9 cellular contexts compared by ENCODE assay signal in genomic region chr11:73386026-73386425, GRCh38. TPM values are rescaled to one million over a fixed set of nuclear protein-coding genes. Genes with fewer than 3 reads are reported as not detected.
DNase-seq lines count a peak whose midpoint lies in the region; ATAC-seq and TF ChIP-seq lines count a peak whose summit lies in the region.
"Had no signal": no experiment of that assay in that cellular context is flagged by ENCODE, and none has a peak within 500 bp of the region (broad histone marks: within the 10 kb centered on the region; RNA-seq: fewer than 3 reads in every experiment).

No MANE protein-coding gene starts in this region.

- no peaks in the 10 kb centered on the region for H3K9me2 ChIP-seq in OCI-LY1 (ENCODE audit: low read depth, low read length)

- peak overlapping the region; percentile 21; the same call in 1 of the 2 replicates for H3K4me2 ChIP-seq in OCI-LY1 (ENCODE audit: low read length)

- ATAC-seq in stimulated activated naive B cell treated with anti-CD40 and anti-IgM and Interleukin-4, amounts not matched to agents 10 μg/mL and 1 μg/mL and 100 μg/mL, for 72 hours (replicated peaks): peak; percentile 33 to 45

- no peak for TF ChIP-seq POLR2A in esophagus squamous epithelium (IDR thresholded peaks at IDR 0.05)

- H3K4me1 ChIP-seq in OCI-LY1 (ENCODE audit: insufficient read depth, low read length, severe bottlenecking) (peaks cover 74% of the 10 kb centered on the region), esophagus squamous epithelium (peaks cover 48 to 87% (median 52%) of the 10 kb centered on the region in 3 donors)

- H3K27ac ChIP-seq in OCI-LY1 (ENCODE audit: low read depth, low read length, poor library complexity, severe bottlenecking) (peak overlapping the region; percentile 88), esophagus squamous epithelium (peak overlapping the region in 3 of 4 donors; percentile 27 to 82 (median 44))

- peak overlapping the region; percentile 75 for H3K27ac Mint-ChIP-seq in T-helper 2 cell treated with Interferon-gamma antibody and Interleukin-4, amounts not matched to agents 5 μg/mL and 100 μg/mL, for 36 hours
- peak overlapping the region; percentile 98 for H3K27ac Mint-ChIP-seq in stimulated activated naive B cell treated with anti-CD40 and anti-IgM and Interleukin-4, amounts not matched to agents 10 μg/mL and 1 μg/mL and 100 μg/mL, for 72 hours

- H3K4me3 ChIP-seq in OCI-LY1 (ENCODE audit: low read depth, low read length, poor library complexity, severe bottlenecking): no peak overlapping the region
- no peak overlapping the region for H3K4me3 ChIP-seq in esophagus squamous epithelium

- H3K36me3 Mint-ChIP-seq in T-helper 2 cell treated with Interferon-gamma antibody and Interleukin-4, amounts not matched to agents 5 μg/mL and 100 μg/mL, for 36 hours (ENCODE audit: low read depth): peaks cover 6% of the 10 kb centered on the region
- H3K36me3 Mint-ChIP-seq in stimulated activated naive B cell treated with anti-CD40 and anti-IgM and Interleukin-4, amounts not matched to agents 10 μg/mL and 1 μg/mL and 100 μg/mL, for 72 hours: peaks cover 39 to 66% of the 10 kb centered on the region in 2 donors

- H3F3A ChIP-seq in OCI-LY1 (ENCODE audit: insufficient read depth, low read length): no peaks in the 10 kb centered on the region

- H3K27me3 ChIP-seq in OCI-LY1 (ENCODE audit: insufficient read depth, low read length) (no peaks in the 10 kb centered on the region), esophagus squamous epithelium (no peaks in the 10 kb centered on the region)

- H3K9me3 ChIP-seq in OCI-LY1 (ENCODE audit: low read length) (no peaks in the 10 kb centered on the region), esophagus squamous epithelium (no peaks in the 10 kb centered on the region)

- 68 to 72% methylated on average over 4 to 8 of the region's 8 CpGs for WGBS in esophagus squamous epithelium, 2 donors

- no peaks in the 10 kb centered on the region for H3K9me3 Mint-ChIP-seq in T-helper 2 cell treated with Interferon-gamma antibody and Interleukin-4, amounts not matched to agents 5 μg/mL and 100 μg/mL, for 36 hours
- H3K9me3 Mint-ChIP-seq in stimulated activated naive B cell treated with anti-CD40 and anti-IgM and Interleukin-4, amounts not matched to agents 10 μg/mL and 1 μg/mL and 100 μg/mL, for 72 hours: no peaks in the 10 kb centered on the region

- H3K36me3 ChIP-seq in OCI-LY1 (ENCODE audit: insufficient read depth, low read length) (no peaks in the 10 kb centered on the region), esophagus squamous epithelium (peaks cover 0 to 7% (median 0%) of the 10 kb centered on the region in 3 donors)

- peaks cover 57% of the 10 kb centered on the region for H3K4me1 Mint-ChIP-seq in T-helper 2 cell treated with Interferon-gamma antibody and Interleukin-4, amounts not matched to agents 5 μg/mL and 100 μg/mL, for 36 hours (ENCODE audit: low read depth)
- peaks cover 84 to 100% of the 10 kb centered on the region in 2 donors for H3K4me1 Mint-ChIP-seq in stimulated activated naive B cell treated with anti-CD40 and anti-IgM and Interleukin-4, amounts not matched to agents 10 μg/mL and 1 μg/mL and 100 μg/mL, for 72 hours

- no peaks in the 10 kb centered on the region for H3K79me2 ChIP-seq in OCI-LY1 (ENCODE audit: insufficient read depth, low read length)

- no peaks in the 10 kb centered on the region for H4K20me1 ChIP-seq in OCI-LY1 (ENCODE audit: insufficient read depth, low read length)

- no peak for DNase-seq in T-helper 2 cell treated with Interferon-gamma antibody and Interleukin-4, amounts not matched to agents 5 μg/mL and 100 μg/mL, for 36 hours (ENCODE audit: low spot score)
- DNase-seq in T-helper 2 cell (no peak), esophagus squamous epithelium (lab: John Stamatoyannopoulos, UW) (no peak), NCI-H345 (lab: John Stamatoyannopoulos, UW) (no peak), NCI-H1930 (lab: John Stamatoyannopoulos, UW) (no peak)
- peak; percentile 68 for DNase-seq in stimulated activated naive B cell treated with anti-CD40 and anti-IgM and Interleukin-4, amounts not matched to agents 10 μg/mL and 1 μg/mL and 100 μg/mL, for 72 hours
- no peak for DNase-seq in stimulated activated naive CD4-positive, alpha-beta T cell (lab: John Stamatoyannopoulos, UW)
- DNase-seq: small intestine had no signal

- TF ChIP-seq CTCF in OCI-LY1 (IDR thresholded peaks at IDR 0.05; ENCODE audit: low read length) (no peak), esophagus squamous epithelium (IDR thresholded peaks at IDR 0.05) (no peak)

- no peaks in the 10 kb centered on the region for H3K27me3 Mint-ChIP-seq in T-helper 2 cell treated with Interferon-gamma antibody and Interleukin-4, amounts not matched to agents 5 μg/mL and 100 μg/mL, for 36 hours (ENCODE audit: low read depth)
- H3K27me3 Mint-ChIP-seq in stimulated activated naive B cell treated with anti-CD40 and anti-IgM and Interleukin-4, amounts not matched to agents 10 μg/mL and 1 μg/mL and 100 μg/mL, for 72 hours: no peaks in the 10 kb centered on the region

- intact Hi-C loops in esophagus squamous epithelium (cut with DNase I): no loop called here

- H2AFZ ChIP-seq in OCI-LY1 (ENCODE audit: low read length): no peak overlapping the region

- peak overlapping the region; percentile 58 for H3K4me3 Mint-ChIP-seq in T-helper 2 cell treated with Interferon-gamma antibody and Interleukin-4, amounts not matched to agents 5 μg/mL and 100 μg/mL, for 36 hours
- H3K4me3 Mint-ChIP-seq in stimulated activated naive B cell treated with anti-CD40 and anti-IgM and Interleukin-4, amounts not matched to agents 10 μg/mL and 1 μg/mL and 100 μg/mL, for 72 hours: peak overlapping the region; percentile 78 to 83

- H3K9ac ChIP-seq in OCI-LY1 (ENCODE audit: low read length): peak overlapping the region; percentile 12; the same call in 1 of the 2 replicates

RNA-seq across cellular contexts. Expression of gene RELT, which starts 9.8 kb away (rescaled TPM):
- total RNA-seq in esophagus squamous epithelium: 1 to 10 TPM; 3.7 to 8.8 (median 5.3) TPM
